In the genomic region with DNA sequence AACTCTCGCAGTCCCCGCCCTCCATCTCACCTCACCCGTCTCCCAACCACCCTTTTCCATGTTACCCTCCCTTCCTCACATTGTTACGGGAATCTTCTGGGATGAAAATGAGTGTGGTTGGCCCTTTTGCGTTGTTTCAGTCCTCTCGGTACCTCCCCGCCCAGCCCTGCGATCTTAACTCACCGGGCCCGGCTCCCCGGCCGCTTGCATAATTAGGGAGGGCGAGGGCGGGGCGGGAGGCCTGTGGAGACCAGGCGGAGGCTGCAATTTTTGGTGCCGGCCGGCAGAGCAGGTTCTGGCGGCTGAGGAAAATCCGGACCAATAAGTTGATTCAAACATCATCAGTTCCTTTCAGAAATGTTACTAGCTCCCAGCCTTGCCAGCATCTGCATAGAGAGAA, we compare ENCODE assay signal across 20 cellular contexts. TPM values are rescaled to one million over a fixed set of nuclear protein-coding genes. Genes with fewer than 3 reads are reported as not detected.
DNase-seq lines count a peak whose midpoint lies in the region; ATAC-seq and TF ChIP-seq lines count a peak whose summit lies in the region.
"Had no signal": no experiment of that assay in that cellular context is flagged by ENCODE, and none has a peak within 500 bp of the region (broad histone marks: within the 10 kb centered on the region; RNA-seq: fewer than 3 reads in every experiment).

No MANE protein-coding gene starts in this region.

- H3K9me3 Mint-ChIP-seq in type B pancreatic cell = no peaks in the 10 kb centered on the region

- peak; percentile 53 for TF ChIP-seq POLR2A in breast epithelium (IDR thresholded peaks at IDR 0.05)

- H3K27ac ChIP-seq in breast epithelium (peak overlapping the region; percentile 68 to 87), right atrium auricular region (no peak overlapping the region), colonic mucosa (no peak overlapping the region)
- H3K27ac ChIP-seq: adrenal gland, gastroesophageal sphincter, neutrophil had no signal

- no peak overlapping the region for H3K9ac ChIP-seq in colonic mucosa (ENCODE audit: low read depth in 2 of 2, low read length in 2 of 2)

- peak overlapping the region; percentile 90 for H3K27ac Mint-ChIP-seq in type B pancreatic cell
- H3K27ac Mint-ChIP-seq: B cell had no signal

- peaks cover 99% of the 10 kb centered on the region for H3K27me3 Mint-ChIP-seq in type B pancreatic cell

- H3K4me1 Mint-ChIP-seq in type B pancreatic cell (ENCODE audit: unreplicated experiment) = peaks cover 14% of the 10 kb centered on the region
- H3K4me1 Mint-ChIP-seq: B cell had no signal

- intact Hi-C loops in breast epithelium (cut with DNase I; ENCODE audit: low total_unique reads) = no loop called here
- intact Hi-C loops in colonic mucosa (cut with DNase I) = no loop called here

- DNase-seq in HuH-7.5 (ENCODE audit: low spot score) = peak; percentile 68
- peak; percentile 87 to 92 for DNase-seq in breast epithelium (ENCODE audit: low spot score in 2 of 2)
- peak; percentile 46 for DNase-seq in iris pigment epithelial cell (ENCODE audit: low read depth)
- no peak for DNase-seq in type B pancreatic cell (ENCODE audit: extremely low spot score, unreplicated experiment)
- no peak for DNase-seq in right atrium auricular region (ENCODE audit: low spot score)
- DNase-seq in colonic mucosa = no peak
- DNase-seq in SHP77 (lab: John Stamatoyannopoulos, UW) = no peak
- DNase-seq: activated CD4-positive, CD25-positive, alpha-beta regulatory T cell; adrenal gland; KBM-7; NCI-H1092 treated with DMSO at 0.1 percent for 48 hours; NCI-H69; stimulated activated CD4-positive, alpha-beta T cell treated with anti-CD3 and anti-CD28 coated beads, Interleukin-1b, Interleukin-23, amount 100 ng/mL, for 48 hours had no signal

- peak overlapping the region in 2 of 3 donors; percentile 40 to 55 for H3K4me3 ChIP-seq in breast epithelium
- no peak overlapping the region for H3K4me3 ChIP-seq in right atrium auricular region
- H3K4me3 ChIP-seq in colonic mucosa = no peak overlapping the region
- H3K4me3 ChIP-seq: adrenal gland, gastroesophageal sphincter had no signal

- peaks cover 6% of the 10 kb centered on the region for H3K36me3 Mint-ChIP-seq in type B pancreatic cell

- H3K4me3 Mint-ChIP-seq in type B pancreatic cell = peak overlapping the region; percentile 87
- H3K4me3 Mint-ChIP-seq: B cell had no signal

- H3K36me3 ChIP-seq in breast epithelium (no peaks in the 10 kb centered on the region), right atrium auricular region (no peaks in the 10 kb centered on the region), colonic mucosa (no peaks in the 10 kb centered on the region)
- H3K36me3 ChIP-seq: adrenal gland, gastroesophageal sphincter, neutrophil had no signal

- no peak for ATAC-seq in GM21526 (IDR thresholded peaks at IDR 0.05; ENCODE audit: low FRiP score, unreplicated experiment)
- ATAC-seq: gastroesophageal sphincter, Panc1, sciatic nerve had no signal

- no peaks in the 10 kb centered on the region for H3K4me1 ChIP-seq in breast epithelium
- H3K4me1 ChIP-seq in right atrium auricular region = no peaks in the 10 kb centered on the region
- no peaks in the 10 kb centered on the region for H3K4me1 ChIP-seq in colonic mucosa
- H3K4me1 ChIP-seq: adrenal gland, gastroesophageal sphincter had no signal

- TF ChIP-seq CTCF in breast epithelium (IDR thresholded peaks at IDR 0.05) (peak in 2 of 3 donors; percentile 19 to 38), type B pancreatic cell (conservative IDR thresholded peaks at IDR 0.05) (peak; percentile 39), right atrium auricular region (IDR thresholded peaks at IDR 0.05) (no peak), colonic mucosa (IDR thresholded peaks at IDR 0.05) (no peak)

- peaks cover 0 to 32% of the 10 kb centered on the region in 2 donors for H3K27me3 ChIP-seq in breast epithelium
- H3K27me3 ChIP-seq in right atrium auricular region = peaks cover 18 to 41% of the 10 kb centered on the region in 2 donors
- H3K27me3 ChIP-seq in colonic mucosa = peaks cover 84% of the 10 kb centered on the region

- H3K9me3 ChIP-seq in breast epithelium (no peaks in the 10 kb centered on the region), right atrium auricular region (no peaks in the 10 kb centered on the region), colonic mucosa (no peaks in the 10 kb centered on the region)
- H3K9me3 ChIP-seq: adrenal gland, gastroesophageal sphincter had no signal

RNA-seq across cellular contexts. Expression of a gene that starts 25.2 kb away (rescaled TPM):
- total RNA-seq in breast epithelium (10 to 100 TPM in 2 of 3 donors, under 1 TPM in 1; under 0.01 to 25.0 (median 14.4) TPM), type B pancreatic cell (ENCODE audit: low replicate concordance) (11.6 and 75.5 TPM in 2 replicates), right atrium auricular region (not detected), colonic mucosa (not detected)
- total RNA-seq: B cell, mononuclear cell, sciatic nerve had no signal

Comparison
In these comparisons a context has a peak if more than half of its experiments do, and no peak if none do; other contexts are left out.
1. DNase-seq: peak in HuH-7.5 (single experiment), breast epithelium (2 of 2) and iris pigment epithelial cell (single experiment); none in type B pancreatic cell (single experiment), right atrium auricular region (single experiment), colonic mucosa (single experiment) and SHP77 (0 of 2).
2. H3K27ac ChIP-seq: peak in breast epithelium (2 of 2); none in right atrium auricular region (0 of 2) and colonic mucosa (single experiment).
3. H3K4me3 ChIP-seq: peak in breast epithelium (2 of 3); none in right atrium auricular region (0 of 2) and colonic mucosa (single experiment).
4. CTCF ChIP-seq: peak in breast epithelium (2 of 3) and type B pancreatic cell (single experiment); none in right atrium auricular region (0 of 2) and colonic mucosa (single experiment).